8 cellular contexts compared by ENCODE assay signal in genomic region chr11:3797329-3798090, GRCh38. TPM values are rescaled to one million over a fixed set of nuclear protein-coding genes. Genes with fewer than 3 reads are reported as not detected.
DNase-seq lines count a peak whose midpoint lies in the region; ATAC-seq and TF ChIP-seq lines count a peak whose summit lies in the region.

TSS of gene NUP98 (minus strand) at chr11:3797554. CDS start at chr11:3782117, 15,437 bp downstream.

- H3K9me2 ChIP-seq in Karpas-422 (replicated peaks; ENCODE audit: insufficient read depth, low read length) = no peaks in the 10 kb centered on the region

- peak within 1 kb of the TSS; percentile 83 for H3K4me2 ChIP-seq in Karpas-422 (ENCODE audit: low read depth, low read length, poor library complexity, severe bottlenecking)

- H3K9ac ChIP-seq in Karpas-422 (ENCODE audit: low read length) = peak within 1 kb of the TSS; percentile 93

- H3K9me3 ChIP-seq in Karpas-422 (ENCODE audit: low read length) (no peaks in the 10 kb centered on the region), esophagus muscularis mucosa (no peaks in the 10 kb centered on the region), muscle layer of duodenum (ENCODE audit: control insufficient read depth in 1 of 2, low read length in 2 of 2) (no peaks in the 10 kb centered on the region)

- H3K4me3 ChIP-seq in Karpas-422 (ENCODE audit: low read length) (peak within 1 kb of the TSS; percentile 92), esophagus muscularis mucosa (peak within 1 kb of the TSS; percentile 77 to 95 (median 90)), muscle layer of duodenum (ENCODE audit: low read depth in 1 of 2, low read length in 2 of 2) (peak within 1 kb of the TSS; percentile 76 to 86)

- no peak for TF ChIP-seq CTCF in esophagus muscularis mucosa (IDR thresholded peaks at IDR 0.05)

- H4K20me1 ChIP-seq in Karpas-422 (ENCODE audit: insufficient read depth, low read depth, low read length) = peaks cover 38% of the 10 kb centered on the region

- peak; percentile 90 for ATAC-seq in GM21825 (IDR thresholded peaks at IDR 0.05; ENCODE audit: unreplicated experiment)

- peak within 1 kb of the TSS; percentile 58; the same call in 1 of the 2 replicates for H3K27ac ChIP-seq in Karpas-422 (ENCODE audit: low read length)
- H3K27ac ChIP-seq in esophagus muscularis mucosa (replicated peaks in 1 of 4) = peak within 1 kb of the TSS; percentile 93 to 99 (median 96)
- H3K27ac ChIP-seq in muscle layer of duodenum (ENCODE audit: low read length) = peak within 1 kb of the TSS; percentile 96

- peaks cover 48% of the 10 kb centered on the region for H3K79me2 ChIP-seq in Karpas-422 (ENCODE audit: low read length)

- H3K36me3 ChIP-seq in Karpas-422 (ENCODE audit: insufficient read depth, low read length) (peaks cover 27% of the 10 kb centered on the region), esophagus muscularis mucosa (peaks cover 4 to 22% (median 16%) of the 10 kb centered on the region in 4 donors), muscle layer of duodenum (ENCODE audit: control insufficient read depth in 1 of 2, insufficient read depth in 2 of 2, low read length in 2 of 2) (peaks cover 0 to 5% of the 10 kb centered on the region in 2 donors)

- H3K27me3 ChIP-seq in Karpas-422 (ENCODE audit: low read length) = no peaks in the 10 kb centered on the region
- no peaks in the 10 kb centered on the region for H3K27me3 ChIP-seq in esophagus muscularis mucosa
- H3K27me3 ChIP-seq in muscle layer of duodenum (ENCODE audit: low read depth, low read length) = no peaks in the 10 kb centered on the region

- DNase-seq in DMS79 treated with DMSO at 0.1 percent for 48 hours (lab: John Stamatoyannopoulos, UW) = peak; percentile 99
- DNase-seq in Karpas-422 = peak; percentile 100
- DNase-seq in RKO (ENCODE audit: low spot score) = peak; percentile 99
- peak; percentile 100 for DNase-seq in activated T-helper 1 cell treated with Interleukin-2 at 50 U/mL for 16 hours (ENCODE audit: low read depth)
- peak; percentile 100 for DNase-seq in esophagus muscularis mucosa (ENCODE audit: extremely low spot score)
- DNase-seq in stimulated activated CD8-positive, alpha-beta memory T cell treated with anti-CD3 and anti-CD28 coated beads, Interleukin-7, amount 100 ng/mL, for 4 hours (ENCODE audit: low read depth in 2 of 2) = peak; percentile 99 to 100

- 0% methylated on average over 30 of the region's 86 CpGs for WGBS in esophagus muscularis mucosa

- TF ChIP-seq EP300 in esophagus muscularis mucosa (IDR thresholded peaks at IDR 0.05) = no peak

- peaks cover 32% of the 10 kb centered on the region for H3K4me1 ChIP-seq in Karpas-422 (ENCODE audit: low read length)
- H3K4me1 ChIP-seq in esophagus muscularis mucosa = peaks cover 15 to 46% (median 40%) of the 10 kb centered on the region in 4 donors
- H3K4me1 ChIP-seq in muscle layer of duodenum (ENCODE audit: control insufficient read depth in 1 of 2, insufficient read depth in 2 of 2, low read length in 2 of 2) = peaks cover 11 to 24% of the 10 kb centered on the region in 2 donors

- H2AFZ ChIP-seq in Karpas-422 (ENCODE audit: low read length) = peak within 1 kb of the TSS; percentile 69; the same call in 1 of the 2 replicates

- TF ChIP-seq POLR2A in esophagus muscularis mucosa (IDR thresholded peaks at IDR 0.05; ENCODE audit: low read depth) = peak; percentile 99

- intact Hi-C loops in esophagus muscularis mucosa (cut with DNase I) = loop anchor here (5.0 kb wide), 1 partner anchor 40 kb away; no protein-coding TSS in a partner anchor

RNA-seq across cellular contexts. Expression of gene NUP98, which starts in this region (rescaled TPM):
- 123 and 124 TPM in 2 replicates for total RNA-seq in Karpas-422 (2014; rRNA removed; shearing (Covaris generic); ENCODE audit: low replicate concordance)
- total RNA-seq in esophagus muscularis mucosa = 100 to 1,000 TPM in 1 of 4 donors, 10 to 100 TPM in 3; 67.7 to 117 (median 89.8) TPM

Comparison
In these comparisons a context has a peak if more than half of its experiments do, and no peak if none do; other contexts are left out.
1. Peak in every context shown above with its lines: DNase-seq, ATAC-seq, H3K4me3 ChIP-seq and H3K27ac ChIP-seq.